14 cellular contexts compared by ENCODE assay signal in the genomic region with DNA sequence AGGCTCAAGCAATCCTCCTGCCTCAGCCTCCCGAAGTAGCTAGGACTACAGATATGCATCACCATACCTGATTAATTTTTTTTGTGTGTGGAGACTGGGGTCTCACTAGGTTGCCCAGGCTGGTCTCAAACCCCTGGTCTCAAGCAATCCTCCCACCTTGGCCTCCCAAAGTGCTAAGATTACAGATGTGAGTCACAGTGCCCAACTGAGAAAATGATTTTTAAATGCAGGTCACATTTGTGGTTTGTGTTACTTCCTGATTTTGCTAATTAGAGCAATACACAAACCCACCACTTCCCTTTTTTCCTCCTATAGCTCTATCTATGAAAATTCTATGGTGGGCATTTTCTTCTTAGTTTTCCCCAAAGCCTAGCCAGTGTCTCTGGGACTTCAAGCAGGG. TPM values are rescaled to one million over a fixed set of nuclear protein-coding genes. Genes with fewer than 3 reads are reported as not detected.
A peak's percentile ranks its signal among the peaks of the same experiment; 100 is the strongest.
DNase-seq lines count a peak whose midpoint lies in the region; ATAC-seq lines count a peak whose summit lies in the region.
"Had no signal": no experiment of that assay in that cellular context is flagged by ENCODE, and none has a peak within 500 bp of the region (broad histone marks: within the 10 kb centered on the region; RNA-seq: fewer than 3 reads in every experiment).

No MANE protein-coding gene starts in this region.

- no peaks in the 10 kb centered on the region for H3K36me3 Mint-ChIP-seq in activated T-helper 17 cell treated with anti-CD3 and anti-CD28 coated beads, Interleukin-2, amount 50 U/mL, for 72 hours (ENCODE audit: low read depth)

- peak overlapping the region; percentile 56 for H3K27ac Mint-ChIP-seq in activated T-helper 17 cell treated with anti-CD3 and anti-CD28 coated beads, Interleukin-2, amount 50 U/mL, for 72 hours
- H3K27ac Mint-ChIP-seq: HFFc6 had no signal

- H3K4me3 Mint-ChIP-seq in activated T-helper 17 cell treated with anti-CD3 and anti-CD28 coated beads, Interleukin-2, amount 50 U/mL, for 72 hours = no peak overlapping the region
- H3K4me3 Mint-ChIP-seq: HFFc6 had no signal

- DNase-seq in activated CD4-positive, alpha-beta T cell treated with anti-CD3 and anti-CD28 coated beads, Interleukin-2, amount 50 U/mL, for 1 hour = no peak
- DNase-seq in nucleus accumbens (lab: John Stamatoyannopoulos, UW) (no peak), NCI-H510A (lab: John Stamatoyannopoulos, UW) (no peak), cortex of kidney (lab: John Stamatoyannopoulos, UW) (no peak)
- DNase-seq: Calu3; gastrocnemius medialis; HFFc6; NCI-H2171 treated with DMSO at 0.1 percent for 48 hours; stimulated activated CD4-positive, alpha-beta T cell treated with anti-CD3 and anti-CD28 coated beads, Interleukin-1b, Interleukin-23, amount 100 ng/mL, for 48 hours; uterus had no signal

- H3K9me3 Mint-ChIP-seq in activated T-helper 17 cell treated with anti-CD3 and anti-CD28 coated beads, Interleukin-2, amount 50 U/mL, for 72 hours = no peaks in the 10 kb centered on the region
- H3K9me3 Mint-ChIP-seq: HFFc6 had no signal

- no peaks in the 10 kb centered on the region for H3K27me3 Mint-ChIP-seq in activated T-helper 17 cell treated with anti-CD3 and anti-CD28 coated beads, Interleukin-2, amount 50 U/mL, for 72 hours

- peaks cover 14% of the 10 kb centered on the region for H3K4me1 Mint-ChIP-seq in activated T-helper 17 cell treated with anti-CD3 and anti-CD28 coated beads, Interleukin-2, amount 50 U/mL, for 72 hours

- ATAC-seq in GM18499 (IDR thresholded peaks at IDR 0.05; ENCODE audit: insufficient read depth, unreplicated experiment) (peak; percentile 47), GM21515 (IDR thresholded peaks at IDR 0.05; ENCODE audit: unreplicated experiment) (peak; percentile 55), HG03432 (IDR thresholded peaks at IDR 0.05; ENCODE audit: unreplicated experiment) (peak; percentile 72)
- peak; percentile 10 for ATAC-seq in activated T-helper 17 cell treated with anti-CD3 and anti-CD28 coated beads, Interleukin-2, amount 50 U/mL, for 72 hours (replicated peaks)
- ATAC-seq: gastrocnemius medialis had no signal

RNA-seq across cellular contexts. Expression of gene TMEM263, which starts 45.5 kb away (rescaled TPM):
- 10 to 100 TPM; 40.9 to 62.3 TPM for total RNA-seq in activated T-helper 17 cell treated with anti-CD3 and anti-CD28 coated beads, Interleukin-2, amount 50 U/mL, for 72 hours

Comparison
In these comparisons a context has a peak if more than half of its experiments do, and no peak if none do; other contexts are left out.
1. ATAC-seq: peak in every context shown above with its lines; median percentile 72 in HG03432; 55 in GM21515; 47 in GM18499; 10 in activated T-helper 17 cell treated with anti-CD3 and anti-CD28 coated beads, Interleukin-2, amount 50 U/mL, for 72 hours.